Comparison of ENCODE assay signal across 9 cellular contexts in genomic region chr17:55348749-55349354, GRCh38.
DNase-seq lines count a peak whose midpoint lies in the region; ATAC-seq and TF ChIP-seq lines count a peak whose summit lies in the region.
"Had no signal": no experiment of that assay in that cellular context is flagged by ENCODE, and none has a peak within 500 bp of the region (broad histone marks: within the 10 kb centered on the region; RNA-seq: fewer than 3 reads in every experiment).

No MANE protein-coding gene starts in this region.

- H3K27me3 Mint-ChIP-seq in endodermal cell (ENCODE audit: insufficient read depth): no peaks in the 10 kb centered on the region

- intact Hi-C loops in thyroid gland (cut with DNase I): loop anchor here (5.0 kb wide), 1 partner anchor 357 kb away; no protein-coding TSS in a partner anchor

- H3K9me3 ChIP-seq in endodermal cell (ENCODE audit: control insufficient read depth, low read length): peaks cover 4% of the 10 kb centered on the region
- H3K9me3 ChIP-seq in thyroid gland: no peaks in the 10 kb centered on the region

- H3K36me3 Mint-ChIP-seq in endodermal cell (ENCODE audit: low read depth): no peaks in the 10 kb centered on the region

- peaks cover 11% of the 10 kb centered on the region for H3K9me3 Mint-ChIP-seq in endodermal cell

- no peak overlapping the region for H3K9ac ChIP-seq in endodermal cell (ENCODE audit: extremely low read depth, low read length, poor library complexity, severe bottlenecking)

- H3K36me3 ChIP-seq in endodermal cell (ENCODE audit: control insufficient read depth, insufficient read depth, low read length) (no peaks in the 10 kb centered on the region), thyroid gland (no peaks in the 10 kb centered on the region)

- TF ChIP-seq POLR2A in thyroid gland (IDR thresholded peaks at IDR 0.05): no peak

- peaks cover 8% of the 10 kb centered on the region for H3K4me1 Mint-ChIP-seq in endodermal cell

- peak; percentile 55 for ATAC-seq in HG03108 (IDR thresholded peaks at IDR 0.05; ENCODE audit: unreplicated experiment)

- H3K4me3 ChIP-seq in endodermal cell (ENCODE audit: low read length) (no peak overlapping the region), thyroid gland (replicated peaks in 1 of 3) (no peak overlapping the region)

- DNase-seq in ELF-1 (ENCODE audit: low read depth, low spot score): peak; percentile 55
- DNase-seq in NCI-H510A (lab: John Stamatoyannopoulos, UW): peak; percentile 35
- DNase-seq in activated CD4-positive, alpha-beta T cell treated with anti-CD3 and anti-CD28 coated beads, Interleukin-2, amount 50 U/mL, for 24 hours (ENCODE audit: low read depth in 1 of 2, low spot score in 1 of 2): peak; percentile 6 to 20
- peak; percentile 81 for DNase-seq in endodermal cell
- DNase-seq in middle frontal gyrus (ENCODE audit: extremely low spot score, low spot score): peak; percentile 39
- peak; percentile 49 to 59 for DNase-seq in thyroid gland
- no peak for DNase-seq in mesenteric fat pad (ENCODE audit: low spot score)

- H3K4me1 ChIP-seq in endodermal cell (ENCODE audit: control insufficient read depth, insufficient read depth, low read length): no peaks in the 10 kb centered on the region
- peaks cover 0 to 9% of the 10 kb centered on the region in 2 donors for H3K4me1 ChIP-seq in thyroid gland

- no peak overlapping the region for H3K4me3 Mint-ChIP-seq in endodermal cell
- H3K4me3 Mint-ChIP-seq: stimulated activated naive CD8-positive, alpha-beta T cell treated with anti-CD3 and anti-CD28 coated beads, Interleukin-15, Interleukin-2, amounts not matched to agents 100 ng/mL and 50 ng/mL, for 24 hours had no signal

- no peak overlapping the region for H3K27ac ChIP-seq in endodermal cell (ENCODE audit: low read depth, low read length)
- H3K27ac ChIP-seq in thyroid gland: no peak overlapping the region

- TF ChIP-seq CTCF in endodermal cell (conservative IDR thresholded peaks at IDR 0.05) (peak; percentile 92), thyroid gland (IDR thresholded peaks at IDR 0.05) (peak; percentile 70 to 92 (median 87))

- no peak overlapping the region for H3K27ac Mint-ChIP-seq in endodermal cell
- H3K27ac Mint-ChIP-seq: stimulated activated naive CD8-positive, alpha-beta T cell treated with anti-CD3 and anti-CD28 coated beads, Interleukin-15, Interleukin-2, amounts not matched to agents 100 ng/mL and 50 ng/mL, for 24 hours had no signal

- 30 to 40% methylated on average over 8 to 10 of the region's 10 CpGs for WGBS in endodermal cell (ENCODE audit: insufficient coverage in 1 of 2, insufficient read length in 1 of 2), 2 experiments
- 19 to 20% methylated on average over 10 of the region's 10 CpGs for WGBS in thyroid gland, 2 donors

- no peaks in the 10 kb centered on the region for H3K27me3 ChIP-seq in endodermal cell (ENCODE audit: control insufficient read depth, insufficient read depth, low read length, poor library complexity, severe bottlenecking)
- no peaks in the 10 kb centered on the region for H3K27me3 ChIP-seq in thyroid gland
